ENCODE assay signal across 7 cellular contexts in genomic region chr19:10812902-10813404, GRCh38. TPM values are rescaled to one million over a fixed set of nuclear protein-coding genes. Genes with fewer than 3 reads are reported as not detected.
DNase-seq lines count a peak whose midpoint lies in the region; TF ChIP-seq lines count a peak whose summit lies in the region.

No MANE protein-coding gene starts in this region.

- no peaks in the 10 kb centered on the region for H3K27me3 ChIP-seq in esophagus squamous epithelium

- no peak for TF ChIP-seq POLR2A in esophagus squamous epithelium (IDR thresholded peaks at IDR 0.05)

- no peaks in the 10 kb centered on the region for H3K9me3 ChIP-seq in esophagus squamous epithelium

- 61 to 71% methylated on average over 5 to 7 of the region's 9 CpGs for WGBS in esophagus squamous epithelium, 2 donors

- peak overlapping the region in 3 of 4 donors; percentile 46 to 75 (median 52) for H3K27ac ChIP-seq in esophagus squamous epithelium

- H3K4me1 ChIP-seq in esophagus squamous epithelium: peaks cover 3 to 51% (median 4%) of the 10 kb centered on the region in 3 donors

- H3K27me3 Mint-ChIP-seq in T-helper 1 cell treated with Interleukin-12 subunit alpha and Interleukin-12 subunit beta and Interleukin-4 antibody, amounts not matched to agents 30 μg/mL and 1 μg/mL, for 36 hours (ENCODE audit: low read depth): no peaks in the 10 kb centered on the region
- no peaks in the 10 kb centered on the region for H3K27me3 Mint-ChIP-seq in osteocyte (ENCODE audit: unreplicated experiment)

- H3K9me3 Mint-ChIP-seq in T-helper 1 cell treated with Interleukin-12 subunit alpha and Interleukin-12 subunit beta and Interleukin-4 antibody, amounts not matched to agents 30 μg/mL and 1 μg/mL, for 36 hours: peaks cover 6% of the 10 kb centered on the region
- no peaks in the 10 kb centered on the region for H3K9me3 Mint-ChIP-seq in osteocyte (ENCODE audit: unreplicated experiment)

- peaks cover 38% of the 10 kb centered on the region for H3K36me3 Mint-ChIP-seq in T-helper 1 cell treated with Interleukin-12 subunit alpha and Interleukin-12 subunit beta and Interleukin-4 antibody, amounts not matched to agents 30 μg/mL and 1 μg/mL, for 36 hours (ENCODE audit: low read depth)
- H3K36me3 Mint-ChIP-seq in osteocyte (ENCODE audit: unreplicated experiment): peaks cover 39% of the 10 kb centered on the region

- H3K4me3 ChIP-seq in esophagus squamous epithelium: no peak overlapping the region

- in situ Hi-C loops in G401 (cut with HindIII; ENCODE audit: low sequenced_read_pairs): no loop called here

- TF ChIP-seq CTCF in esophagus squamous epithelium (IDR thresholded peaks at IDR 0.05) (no peak), osteocyte (IDR thresholded peaks at IDR 0.05) (no peak)

- H3K4me1 Mint-ChIP-seq in T-helper 1 cell treated with Interleukin-12 subunit alpha and Interleukin-12 subunit beta and Interleukin-4 antibody, amounts not matched to agents 30 μg/mL and 1 μg/mL, for 36 hours (ENCODE audit: low read depth): peaks cover 39% of the 10 kb centered on the region
- peaks cover 50% of the 10 kb centered on the region for H3K4me1 Mint-ChIP-seq in osteocyte (ENCODE audit: unreplicated experiment)

- H3K27ac Mint-ChIP-seq in T-helper 1 cell treated with Interleukin-12 subunit alpha and Interleukin-12 subunit beta and Interleukin-4 antibody, amounts not matched to agents 30 μg/mL and 1 μg/mL, for 36 hours: peak overlapping the region; percentile 91
- peak overlapping the region; percentile 90 for H3K27ac Mint-ChIP-seq in osteocyte (ENCODE audit: unreplicated experiment)

- peak overlapping the region; percentile 42 for H3K4me3 Mint-ChIP-seq in T-helper 1 cell treated with Interleukin-12 subunit alpha and Interleukin-12 subunit beta and Interleukin-4 antibody, amounts not matched to agents 30 μg/mL and 1 μg/mL, for 36 hours
- no peak overlapping the region for H3K4me3 Mint-ChIP-seq in osteocyte (ENCODE audit: unreplicated experiment)

- intact Hi-C loops in esophagus squamous epithelium (cut with DNase I): no loop called here

- DNase-seq in HK-2 (ENCODE audit: unreplicated experiment) (peak; percentile 77), esophagus squamous epithelium (lab: John Stamatoyannopoulos, UW) (no peak), osteocyte (ENCODE audit: extremely low spot score, unreplicated experiment) (no peak), NCI-H2227 treated with DMSO at 0.1 percent for 48 hours (lab: John Stamatoyannopoulos, UW) (no peak), G401 (ENCODE audit: low spot score) (no peak)
- DNase-seq in activated effector memory CD4-positive, alpha-beta T cell treated with Interleukin-2 at 50 U/mL for 16 hours: no peak

- peaks cover 9 to 99% (median 10%) of the 10 kb centered on the region in 3 donors for H3K36me3 ChIP-seq in esophagus squamous epithelium

RNA-seq across cellular contexts. Expression of gene TMED1, which starts 23.1 kb away (rescaled TPM):
- total RNA-seq in esophagus squamous epithelium (10 to 100 TPM; 14.7 to 30.3 (median 24.1) TPM), osteocyte (33.6 and 35.5 TPM in 2 replicates)
- 62.9 and 74.7 TPM in 2 replicates for total RNA-seq in G401 (2014; rRNA removed; shearing (Covaris generic))

RNA-seq across cellular contexts. Expression of gene C19orf38, which starts 35.3 kb away (rescaled TPM):
- total RNA-seq in esophagus squamous epithelium: 1 to 10 TPM in 1 of 4 donors, under 1 TPM in 1, not detected in 2; 0.38 to 1.3 TPM
- 0.27 TPM in 1 of 2 replicates, not detected in the other for total RNA-seq in osteocyte
- not detected in 2 replicates for total RNA-seq in G401 (2014; rRNA removed; shearing (Covaris generic))

RNA-seq across cellular contexts. Expression of gene CARM1, which starts 58.4 kb away (rescaled TPM):
- total RNA-seq in esophagus squamous epithelium (10 to 100 TPM; 21.4 to 35.4 (median 28.5) TPM), osteocyte (66.7 and 70.8 TPM in 2 replicates)
- total RNA-seq in G401 (2014; rRNA removed; shearing (Covaris generic)): 41.8 and 54.2 TPM in 2 replicates
